ENCODE assay signal across 36 cellular contexts in the genomic region with DNA sequence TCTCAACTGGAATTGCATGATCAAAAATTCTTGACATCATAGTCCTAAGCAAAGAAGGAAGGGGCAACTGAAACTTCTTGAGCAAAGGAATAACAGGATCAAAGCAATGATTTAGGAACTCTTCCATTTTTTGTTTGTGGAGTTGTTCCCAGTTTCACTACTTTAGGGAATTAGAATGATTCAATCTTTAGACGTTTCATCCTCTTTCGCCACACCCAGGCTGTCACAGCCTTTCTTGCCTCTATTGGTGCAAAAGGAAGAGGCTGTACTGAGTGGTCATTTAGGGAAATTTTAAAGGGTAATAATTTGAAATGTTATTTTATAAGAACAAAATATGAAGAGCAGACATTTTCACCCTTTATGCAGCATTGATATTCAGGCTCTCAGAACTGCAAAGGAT.
DNase-seq lines count a peak whose midpoint lies in the region; ATAC-seq and TF ChIP-seq lines count a peak whose summit lies in the region.
"Had no signal": no experiment of that assay in that cellular context is flagged by ENCODE, and none has a peak within 500 bp of the region (broad histone marks: within the 10 kb centered on the region; RNA-seq: fewer than 3 reads in every experiment).

No MANE protein-coding gene starts in this region.

- no peak for TF ChIP-seq POLR2A in ovary (IDR thresholded peaks at IDR 0.05)

- no peak overlapping the region for H3K27ac ChIP-seq in ovary
- H3K27ac ChIP-seq: ascending aorta, C4-2B, esophagus muscularis mucosa, left lung, PC-9 had no signal

- intact Hi-C loops in ovary (cut with DNase I), result no loop called here

- TF ChIP-seq CTCF in epithelial cell of esophagus (IDR thresholded peaks at IDR 0.05; ENCODE audit: insufficient read depth, low read depth, low read length, missing control alignments), result no peak
- TF ChIP-seq CTCF in ovary (IDR thresholded peaks at IDR 0.05), result no peak

- H3K4me3 ChIP-seq in epithelial cell of esophagus (ENCODE audit: low read length) (no peak overlapping the region), ovary (no peak overlapping the region)
- H3K4me3 ChIP-seq: ascending aorta, esophagus muscularis mucosa, left lung, MG63, PC-9 had no signal

- DNase-seq in AG20443 (ENCODE audit: low spot score) (peak; percentile 62), M059J (ENCODE audit: low read depth) (peak; percentile 18), epithelial cell of esophagus (ENCODE audit: low read depth) (peak; percentile 26), iris pigment epithelial cell (ENCODE audit: low read depth) (peak; percentile 15), medulla oblongata (ENCODE audit: extremely low spot score) (no peak), ovary (no peak), mesenteric fat pad (ENCODE audit: low spot score) (no peak)
- DNase-seq: activated B cell treated with CpG ODN at 0.5 μM for 24 hours; activated CD4-positive, alpha-beta T cell treated with anti-CD3 and anti-CD28 coated beads, Interleukin-2, amount 10 ng/mL, durations not matched to agents 7 days and 5 days; activated effector memory CD4-positive, alpha-beta T cell treated with Interleukin-2 at 50 U/mL for 16 hours; activated T-cell treated with anti-CD3 and anti-CD28 coated beads, Interleukin-2, amount 50 U/mL, for 1 hour; Caco-2; caudate nucleus; DMS53; GDM1; glutamatergic neuron; GOT3; left lung; MG63; midbrain; naive B cell; NCI-H1105 treated with DMSO at 0.1 percent for 48 hours; NCI-H1930; NCI-H526; NK-92 treated with Interleukin-12 subunit alpha and Interleukin-12 subunit beta, amount 100 ng/mL, for 24 hours; nucleus accumbens; PC-9; SK-N-SH; substantia nigra; trophoblast cell had no signal

- H3K27me3 ChIP-seq in ovary, result no peaks in the 10 kb centered on the region
- H3K27me3 ChIP-seq: ascending aorta, esophagus muscularis mucosa, left lung, MG63 had no signal

- TF ChIP-seq EP300 in ovary (IDR thresholded peaks at IDR 0.05), result no peak

- 56 to 64% (median 63%) methylated on average over 2 of the region's 2 CpGs for whole genome bisulfite sequencing in ovary, 3 donors

- no peaks in the 10 kb centered on the region for H3K9me3 ChIP-seq in ovary
- H3K9me3 ChIP-seq: ascending aorta, Caco-2, esophagus muscularis mucosa, left lung, MG63, SK-N-SH had no signal

- no peaks in the 10 kb centered on the region for H3K4me1 ChIP-seq in ovary (ENCODE audit: insufficient read depth)
- H3K4me1 ChIP-seq: ascending aorta, Caco-2, esophagus muscularis mucosa, left lung had no signal

- ATAC-seq in HG03354 (IDR thresholded peaks at IDR 0.05; ENCODE audit: poor library complexity, severe bottlenecking, unreplicated experiment), result no peak
- ATAC-seq: left lung; Right ventricle myocardium inferior; stimulated activated memory B cell treated with anti-CD40 and anti-IgM and Interleukin-4, amounts not matched to agents 10 μg/mL and 1 μg/mL and 100 μg/mL, for 72 hours had no signal

- H3K36me3 ChIP-seq in ovary, result no peaks in the 10 kb centered on the region
- H3K36me3 ChIP-seq: ascending aorta, esophagus muscularis mucosa, left lung, MG63 had no signal

Comparison
In these comparisons a context has a peak if more than half of its experiments do, and no peak if none do; other contexts are left out.
1. DNase-seq: peak in AG20443 (single experiment), M059J (single experiment), epithelial cell of esophagus (single experiment) and iris pigment epithelial cell (single experiment); none in medulla oblongata (single experiment), ovary (0 of 5) and mesenteric fat pad (single experiment).